8 cellular contexts compared by ENCODE assay signal in the genomic region with DNA sequence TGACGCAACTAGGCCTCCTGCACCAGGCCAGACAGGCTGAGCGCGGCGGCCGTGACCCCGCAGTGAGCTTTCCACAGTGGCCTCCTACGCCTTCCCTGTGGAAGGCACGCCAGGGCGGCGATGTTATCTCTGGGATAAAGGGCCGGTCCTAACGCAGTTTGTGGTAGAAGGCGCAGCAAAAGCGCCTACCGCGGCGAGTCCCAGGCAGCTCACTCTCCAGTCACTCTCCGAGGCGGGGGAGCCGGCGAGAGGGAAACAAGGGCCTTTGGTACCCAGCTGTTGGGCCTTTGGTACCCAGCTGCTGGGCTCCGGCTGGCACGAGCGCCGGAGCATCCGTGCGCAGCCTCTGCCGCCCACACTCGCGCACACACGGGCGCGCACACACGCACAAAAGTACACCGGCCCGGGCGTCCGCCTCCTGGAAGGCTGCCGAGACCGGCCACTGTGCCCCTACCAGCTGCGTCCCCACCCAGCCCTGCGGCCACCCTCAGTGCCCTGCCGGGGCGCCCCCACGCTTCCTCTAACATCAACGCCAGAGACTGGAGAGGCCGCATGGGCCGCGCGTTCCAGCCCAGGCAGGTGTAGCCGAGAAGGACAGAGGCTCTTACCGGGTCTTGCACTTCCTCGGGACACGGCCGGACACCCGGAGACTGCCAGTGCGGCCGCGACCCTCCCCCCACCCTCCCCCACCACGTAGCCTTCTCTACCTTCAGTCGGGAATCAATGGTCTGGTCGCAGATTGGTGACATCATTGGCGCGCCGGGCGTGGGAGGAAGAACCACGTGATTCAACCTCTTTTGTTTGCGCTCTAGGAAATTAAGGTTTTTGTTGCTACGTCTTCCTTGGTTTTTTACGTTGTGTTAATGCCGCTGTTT. TPM values are rescaled to one million over a fixed set of nuclear protein-coding genes. Genes with fewer than 3 reads are reported as not detected.
DNase-seq lines count a peak whose midpoint lies in the region; ATAC-seq and TF ChIP-seq lines count a peak whose summit lies in the region.

No MANE protein-coding gene starts in this region.

- peak; percentile 86 for ATAC-seq in SK-N-SH treated with all-trans-retinoic acid at 6 μM for 48 hours
- peak; percentile 71 to 79 for ATAC-seq in activated naive CD4-positive, alpha-beta T cell treated with anti-CD3 and anti-CD28 coated beads, Interleukin-2, amount 50 U/mL, for 72 hours

- no peaks in the 10 kb centered on the region for H3K27me3 ChIP-seq in H7 (ENCODE audit: control insufficient read depth, insufficient read depth, low read length)

- H3K27ac Mint-ChIP-seq in activated naive CD4-positive, alpha-beta T cell treated with anti-CD3 and anti-CD28 coated beads, Interleukin-2, amount 50 U/mL, for 72 hours, result peak overlapping the region; percentile 96 to 100

- H3K36me3 ChIP-seq in H7 (replicated peaks; ENCODE audit: control insufficient read depth, insufficient read depth, low read length), result no peaks in the 10 kb centered on the region

- DNase-seq in DMS153 treated with DMSO at 0.1 percent for 48 hours (lab: John Stamatoyannopoulos, UW; ENCODE audit: unreplicated experiment) (peak; percentile 92), H7 (peak; percentile 90), NCI-H1092 treated with DMSO at 0.1 percent for 48 hours (lab: John Stamatoyannopoulos, UW) (peak; percentile 93), glomerular visceral epithelial cell (ENCODE audit: extremely low spot score) (peak; percentile 81), occipital lobe (lab: John Stamatoyannopoulos, UW) (peak; percentile 76), superior temporal gyrus (ENCODE audit: extremely low spot score) (peak; percentile 93)
- peak; percentile 85 to 86 for DNase-seq in activated naive CD4-positive, alpha-beta T cell treated with anti-CD3 and anti-CD28 coated beads, Interleukin-2, amount 50 U/mL, for 72 hours (ENCODE audit: low spot score in 2 of 2)

- H3K36me3 Mint-ChIP-seq in activated naive CD4-positive, alpha-beta T cell treated with anti-CD3 and anti-CD28 coated beads, Interleukin-2, amount 50 U/mL, for 72 hours, result peaks cover 37 to 38% of the 10 kb centered on the region in 2 donors

- peak overlapping the region; percentile 100 for H3K4me3 ChIP-seq in H7 (ENCODE audit: insufficient read depth, low read depth, low read length)

- peaks cover 5 to 15% of the 10 kb centered on the region in 2 donors for H3K9me3 Mint-ChIP-seq in activated naive CD4-positive, alpha-beta T cell treated with anti-CD3 and anti-CD28 coated beads, Interleukin-2, amount 50 U/mL, for 72 hours

TF ChIP-seq in SK-N-SH treated with all-trans-retinoic acid at 6 μM for 48 hours, 23 proteins besides CTCF, POLR2A, EP300 and RAD21:
- TF ChIP-seq ESRRG (CRISPR knock-in tag; IDR thresholded peaks at IDR 0.05), result no peak
- no peak for TF ChIP-seq ZNF8 (CRISPR knock-in tag; IDR thresholded peaks at IDR 0.05)
- no peak for TF ChIP-seq ARNTL (CRISPR knock-in tag; IDR thresholded peaks at IDR 0.05; ENCODE audit: borderline replicate concordance, low read depth)
- TF ChIP-seq PPARA (CRISPR knock-in tag; IDR thresholded peaks at IDR 0.05; ENCODE audit: borderline replicate concordance), result no peak
- no peak for TF ChIP-seq SNAI2 (CRISPR knock-in tag; IDR thresholded peaks at IDR 0.05)
- no peak for TF ChIP-seq ISL1 (CRISPR knock-in tag; IDR thresholded peaks at IDR 0.05)
- TF ChIP-seq TCF4 (CRISPR knock-in tag; IDR thresholded peaks at IDR 0.05; ENCODE audit: borderline replicate concordance), result no peak
- TF ChIP-seq, protein P1, sequence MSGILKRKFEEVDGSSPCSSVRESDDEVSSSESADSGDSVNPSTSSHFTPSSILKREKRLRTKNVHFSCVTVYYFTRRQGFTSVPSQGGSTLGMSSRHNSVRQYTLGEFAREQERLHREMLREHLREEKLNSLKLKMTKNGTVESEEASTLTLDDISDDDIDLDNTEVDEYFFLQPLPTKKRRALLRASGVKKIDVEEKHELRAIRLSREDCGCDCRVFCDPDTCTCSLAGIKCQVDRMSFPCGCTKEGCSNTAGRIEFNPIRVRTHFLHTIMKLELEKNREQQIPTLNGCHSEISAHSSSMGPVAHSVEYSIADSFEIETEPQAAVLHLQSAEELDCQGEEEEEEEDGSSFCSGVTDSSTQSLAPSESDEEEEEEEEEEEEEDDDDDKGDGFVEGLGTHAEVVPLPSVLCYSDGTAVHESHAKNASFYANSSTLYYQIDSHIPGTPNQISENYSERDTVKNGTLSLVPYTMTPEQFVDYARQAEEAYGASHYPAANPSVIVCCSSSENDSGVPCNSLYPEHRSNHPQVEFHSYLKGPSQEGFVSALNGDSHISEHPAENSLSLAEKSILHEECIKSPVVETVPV (CRISPR knock-in tag; IDR thresholded peaks at IDR 0.05), result no peak
- no peak for TF ChIP-seq ZFP30 (CRISPR knock-in tag; IDR thresholded peaks at IDR 0.05)
- TF ChIP-seq ZFP3 (CRISPR knock-in tag; IDR thresholded peaks at IDR 0.05), result no peak
- TF ChIP-seq, protein P2, sequence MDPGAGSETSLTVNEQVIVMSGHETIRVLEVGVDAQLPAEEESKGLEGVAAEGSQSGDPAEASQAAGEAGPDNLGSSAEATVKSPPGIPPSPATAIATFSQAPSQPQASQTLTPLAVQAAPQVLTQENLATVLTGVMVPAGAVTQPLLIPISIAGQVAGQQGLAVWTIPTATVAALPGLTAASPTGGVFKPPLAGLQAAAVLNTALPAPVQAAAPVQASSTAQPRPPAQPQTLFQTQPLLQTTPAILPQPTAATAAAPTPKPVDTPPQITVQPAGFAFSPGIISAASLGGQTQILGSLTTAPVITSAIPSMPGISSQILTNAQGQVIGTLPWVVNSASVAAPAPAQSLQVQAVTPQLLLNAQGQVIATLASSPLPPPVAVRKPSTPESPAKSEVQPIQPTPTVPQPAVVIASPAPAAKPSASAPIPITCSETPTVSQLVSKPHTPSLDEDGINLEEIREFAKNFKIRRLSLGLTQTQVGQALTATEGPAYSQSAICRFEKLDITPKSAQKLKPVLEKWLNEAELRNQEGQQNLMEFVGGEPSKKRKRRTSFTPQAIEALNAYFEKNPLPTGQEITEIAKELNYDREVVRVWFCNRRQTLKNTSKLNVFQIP (CRISPR knock-in tag; IDR thresholded peaks at IDR 0.05; ENCODE audit: borderline replicate concordance, low read depth), result no peak
- TF ChIP-seq RARB (CRISPR knock-in tag; IDR thresholded peaks at IDR 0.05), result no peak
- no peak for TF ChIP-seq ZNF70 (CRISPR knock-in tag; IDR thresholded peaks at IDR 0.05)
- no peak for TF ChIP-seq ZC3H10 (CRISPR knock-in tag; IDR thresholded peaks at IDR 0.05)
- no peak for TF ChIP-seq BACH2 (CRISPR knock-in tag; IDR thresholded peaks at IDR 0.05; ENCODE audit: borderline replicate concordance)
- no peak for TF ChIP-seq CSDC2 (CRISPR knock-in tag; IDR thresholded peaks at IDR 0.05)
- TF ChIP-seq, protein P3, sequence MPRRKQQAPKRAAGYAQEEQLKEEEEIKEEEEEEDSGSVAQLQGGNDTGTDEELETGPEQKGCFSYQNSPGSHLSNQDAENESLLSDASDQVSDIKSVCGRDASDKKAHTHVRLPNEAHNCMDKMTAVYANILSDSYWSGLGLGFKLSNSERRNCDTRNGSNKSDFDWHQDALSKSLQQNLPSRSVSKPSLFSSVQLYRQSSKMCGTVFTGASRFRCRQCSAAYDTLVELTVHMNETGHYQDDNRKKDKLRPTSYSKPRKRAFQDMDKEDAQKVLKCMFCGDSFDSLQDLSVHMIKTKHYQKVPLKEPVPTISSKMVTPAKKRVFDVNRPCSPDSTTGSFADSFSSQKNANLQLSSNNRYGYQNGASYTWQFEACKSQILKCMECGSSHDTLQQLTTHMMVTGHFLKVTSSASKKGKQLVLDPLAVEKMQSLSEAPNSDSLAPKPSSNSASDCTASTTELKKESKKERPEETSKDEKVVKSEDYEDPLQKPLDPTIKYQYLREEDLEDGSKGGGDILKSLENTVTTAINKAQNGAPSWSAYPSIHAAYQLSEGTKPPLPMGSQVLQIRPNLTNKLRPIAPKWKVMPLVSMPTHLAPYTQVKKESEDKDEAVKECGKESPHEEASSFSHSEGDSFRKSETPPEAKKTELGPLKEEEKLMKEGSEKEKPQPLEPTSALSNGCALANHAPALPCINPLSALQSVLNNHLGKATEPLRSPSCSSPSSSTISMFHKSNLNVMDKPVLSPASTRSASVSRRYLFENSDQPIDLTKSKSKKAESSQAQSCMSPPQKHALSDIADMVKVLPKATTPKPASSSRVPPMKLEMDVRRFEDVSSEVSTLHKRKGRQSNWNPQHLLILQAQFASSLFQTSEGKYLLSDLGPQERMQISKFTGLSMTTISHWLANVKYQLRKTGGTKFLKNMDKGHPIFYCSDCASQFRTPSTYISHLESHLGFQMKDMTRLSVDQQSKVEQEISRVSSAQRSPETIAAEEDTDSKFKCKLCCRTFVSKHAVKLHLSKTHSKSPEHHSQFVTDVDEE (CRISPR knock-in tag; IDR thresholded peaks at IDR 0.05), result no peak
- TF ChIP-seq ZNF565 (CRISPR knock-in tag; conservative IDR thresholded peaks at IDR 0.05; ENCODE audit: low read depth), result no peak
- no peak for TF ChIP-seq OSR1 (CRISPR knock-in tag; IDR thresholded peaks at IDR 0.05)
- TF ChIP-seq, protein P4, sequence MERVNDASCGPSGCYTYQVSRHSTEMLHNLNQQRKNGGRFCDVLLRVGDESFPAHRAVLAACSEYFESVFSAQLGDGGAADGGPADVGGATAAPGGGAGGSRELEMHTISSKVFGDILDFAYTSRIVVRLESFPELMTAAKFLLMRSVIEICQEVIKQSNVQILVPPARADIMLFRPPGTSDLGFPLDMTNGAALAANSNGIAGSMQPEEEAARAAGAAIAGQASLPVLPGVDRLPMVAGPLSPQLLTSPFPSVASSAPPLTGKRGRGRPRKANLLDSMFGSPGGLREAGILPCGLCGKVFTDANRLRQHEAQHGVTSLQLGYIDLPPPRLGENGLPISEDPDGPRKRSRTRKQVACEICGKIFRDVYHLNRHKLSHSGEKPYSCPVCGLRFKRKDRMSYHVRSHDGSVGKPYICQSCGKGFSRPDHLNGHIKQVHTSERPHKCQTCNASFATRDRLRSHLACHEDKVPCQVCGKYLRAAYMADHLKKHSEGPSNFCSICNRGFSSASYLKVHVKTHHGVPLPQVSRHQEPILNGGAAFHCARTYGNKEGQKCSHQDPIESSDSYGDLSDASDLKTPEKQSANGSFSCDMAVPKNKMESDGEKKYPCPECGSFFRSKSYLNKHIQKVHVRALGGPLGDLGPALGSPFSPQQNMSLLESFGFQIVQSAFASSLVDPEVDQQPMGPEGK (CRISPR knock-in tag; IDR thresholded peaks at IDR 0.05; ENCODE audit: borderline replicate concordance), result no peak

RNA-seq across cellular contexts. Expression of a gene that starts 19.5 kb away (rescaled TPM):
- total RNA-seq in H7 (2014; rRNA removed; shearing (Covaris generic)), result 196 and 238 TPM in 2 replicates
- 100 to 1,000 TPM; 189 to 332 TPM for total RNA-seq in activated naive CD4-positive, alpha-beta T cell treated with anti-CD3 and anti-CD28 coated beads, Interleukin-2, amount 50 U/mL, for 72 hours
- 59.1 TPM for total RNA-seq in occipital lobe

RNA-seq across cellular contexts. Expression of a gene that starts 59.9 kb away (rescaled TPM):
- 0.30 and 0.83 TPM in 2 replicates for total RNA-seq in H7 (2014; rRNA removed; shearing (Covaris generic))
- under 1 TPM; 0.09 to 0.10 TPM for total RNA-seq in activated naive CD4-positive, alpha-beta T cell treated with anti-CD3 and anti-CD28 coated beads, Interleukin-2, amount 50 U/mL, for 72 hours
- 20.4 TPM for total RNA-seq in occipital lobe

Comparison
In these comparisons a context has a peak if more than half of its experiments do, and no peak if none do; other contexts are left out.
1. Peak in every context shown above with its lines: DNase-seq, ATAC-seq and H3K4me3 ChIP-seq.
2. RNA of a gene that starts 59.9 kb away (total RNA-seq): 20.4 TPM in occipital lobe (single experiment); 0.30 to 0.83 TPM in H7 and 0.09 to 0.10 TPM in activated naive CD4-positive, alpha-beta T cell treated with anti-CD3 and anti-CD28 coated beads, Interleukin-2, amount 50 U/mL, for 72 hours; every median in the first group is over 10 times any median in the second.